Comparison of ENCODE assay signal across 24 cellular contexts in the genomic region with DNA sequence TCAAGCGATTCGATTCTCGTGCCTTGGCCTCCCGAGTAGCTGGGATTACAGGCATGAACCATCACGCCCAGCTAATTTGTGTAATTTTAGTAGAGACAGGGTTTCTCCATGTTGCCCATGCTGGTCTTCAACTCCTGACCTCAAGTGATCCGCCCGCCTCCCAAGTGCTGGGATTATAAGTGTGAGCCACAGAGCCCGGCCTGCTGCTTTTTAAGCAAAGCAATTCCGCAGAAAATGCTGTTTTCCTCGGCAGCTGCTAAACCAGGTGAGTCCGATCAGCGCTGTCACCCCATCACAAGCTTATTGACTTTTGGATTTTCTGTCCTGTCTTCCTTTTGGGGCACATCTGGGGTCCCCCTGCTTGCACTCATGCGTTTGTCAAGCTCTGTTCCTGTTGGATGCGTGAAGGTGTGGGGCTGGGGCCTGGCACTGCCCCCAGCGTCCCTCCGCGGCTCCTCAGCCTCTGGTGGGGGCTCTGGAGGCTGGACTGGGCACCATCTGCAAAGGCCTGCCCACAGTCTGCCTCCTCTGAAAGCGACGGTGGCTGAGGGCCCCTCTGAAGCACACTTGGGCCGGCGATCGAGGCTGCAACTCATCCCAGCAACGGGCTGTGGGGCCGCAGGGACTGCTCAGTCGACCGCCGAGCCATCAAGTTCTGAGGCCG. TPM values are rescaled to one million over a fixed set of nuclear protein-coding genes. Genes with fewer than 3 reads are reported as not detected.
DNase-seq lines count a peak whose midpoint lies in the region; ATAC-seq and TF ChIP-seq lines count a peak whose summit lies in the region.
"Had no signal": no experiment of that assay in that cellular context is flagged by ENCODE, and none has a peak within 500 bp of the region (broad histone marks: within the 10 kb centered on the region; RNA-seq: fewer than 3 reads in every experiment).

No MANE protein-coding gene starts in this region.

- H3K27me3 ChIP-seq in Peyer's patch (no peaks in the 10 kb centered on the region), liver (ENCODE audit: control insufficient read depth in 4 of 4, insufficient read depth in 4 of 4, low read length in 3 of 4) (no peaks in the 10 kb centered on the region)
- H3K27me3 ChIP-seq: ascending aorta had no signal

- H3K9me3 Mint-ChIP-seq in activated naive CD4-positive, alpha-beta T cell treated with anti-CD3 and anti-CD28 coated beads, Interleukin-2, amount 10 ng/mL, durations not matched to agents 7 days and 5 days: no peaks in the 10 kb centered on the region
- no peaks in the 10 kb centered on the region for H3K9me3 Mint-ChIP-seq in stimulated activated effector memory CD8-positive, alpha-beta T cell treated with anti-CD3 and anti-CD28 coated beads, Interleukin-12 subunit alpha, Interleukin-12 subunit beta, amount 100 ng/mL, for 72 hours
- H3K9me3 Mint-ChIP-seq: activated naive CD4-positive, alpha-beta T cell treated with anti-CD3 and anti-CD28 coated beads, Interleukin-2, amount 50 U/mL, for 72 hours; CD4-positive, CD25-positive, alpha-beta regulatory T cell; neural crest cell had no signal

- TF ChIP-seq RAD21 in liver (IDR thresholded peaks at IDR 0.05): no peak

- H3K36me3 ChIP-seq in Peyer's patch: peaks cover 0 to 12% (median 0%) of the 10 kb centered on the region in 3 donors
- H3K36me3 ChIP-seq in liver (ENCODE audit: control insufficient read depth in 4 of 4, insufficient read depth in 3 of 4, low read depth in 1 of 4, low read length in 3 of 4): no peaks in the 10 kb centered on the region
- H3K36me3 ChIP-seq: ascending aorta had no signal

- TF ChIP-seq CTCF in Peyer's patch (IDR thresholded peaks at IDR 0.05) (no peak), liver (IDR thresholded peaks at IDR 0.05; ENCODE audit: low read depth, low read length, missing input control) (no peak)

- no peak overlapping the region for H3K4me3 Mint-ChIP-seq in activated naive CD4-positive, alpha-beta T cell treated with anti-CD3 and anti-CD28 coated beads, Interleukin-2, amount 10 ng/mL, durations not matched to agents 7 days and 5 days
- H3K4me3 Mint-ChIP-seq in stimulated activated effector memory CD8-positive, alpha-beta T cell treated with anti-CD3 and anti-CD28 coated beads, Interleukin-12 subunit alpha, Interleukin-12 subunit beta, amount 100 ng/mL, for 72 hours: no peak overlapping the region
- H3K4me3 Mint-ChIP-seq: activated CD8-positive, alpha-beta memory T cell treated with anti-CD3 and anti-CD28 coated beads, Interleukin-2, amount 10 ng/mL, durations not matched to agents 7 days and 5 days; CD4-positive, CD25-positive, alpha-beta regulatory T cell; neural crest cell had no signal

- no peak overlapping the region for H3K27ac Mint-ChIP-seq in activated naive CD4-positive, alpha-beta T cell treated with anti-CD3 and anti-CD28 coated beads, Interleukin-2, amount 10 ng/mL, durations not matched to agents 7 days and 5 days
- H3K27ac Mint-ChIP-seq in stimulated activated effector memory CD8-positive, alpha-beta T cell treated with anti-CD3 and anti-CD28 coated beads, Interleukin-12 subunit alpha, Interleukin-12 subunit beta, amount 100 ng/mL, for 72 hours: peak overlapping the region; percentile 73
- H3K27ac Mint-ChIP-seq: activated CD8-positive, alpha-beta memory T cell treated with anti-CD3 and anti-CD28 coated beads, Interleukin-2, amount 10 ng/mL, durations not matched to agents 7 days and 5 days; progenitor cell of endocrine pancreas had no signal

- WGBS in liver: 94% methylated on average over 28 of the region's 28 CpGs

- H3K4me3 ChIP-seq in Peyer's patch: no peak overlapping the region
- H3K4me3 ChIP-seq in liver (ENCODE audit: low read depth in 1 of 3, low read length in 3 of 3): no peak overlapping the region
- H3K4me3 ChIP-seq: ascending aorta, GM23248 had no signal

- H3K27ac ChIP-seq in Peyer's patch (no peak overlapping the region), liver (ENCODE audit: low read depth in 1 of 2, low read length in 2 of 2) (peak overlapping the region; percentile 92 to 98)
- H3K27ac ChIP-seq: ascending aorta, GM23248 had no signal

- no peaks in the 10 kb centered on the region for H3K9me3 ChIP-seq in Peyer's patch
- H3K9me3 ChIP-seq in liver (ENCODE audit: control insufficient read depth in 4 of 4, low read length in 3 of 4): no peaks in the 10 kb centered on the region
- H3K9me3 ChIP-seq: ascending aorta had no signal

- H3K4me1 Mint-ChIP-seq in activated naive CD4-positive, alpha-beta T cell treated with anti-CD3 and anti-CD28 coated beads, Interleukin-2, amount 10 ng/mL, durations not matched to agents 7 days and 5 days: no peaks in the 10 kb centered on the region
- H3K4me1 Mint-ChIP-seq in stimulated activated effector memory CD8-positive, alpha-beta T cell treated with anti-CD3 and anti-CD28 coated beads, Interleukin-12 subunit alpha, Interleukin-12 subunit beta, amount 100 ng/mL, for 72 hours: peaks cover 9% of the 10 kb centered on the region
- H3K4me1 Mint-ChIP-seq: activated CD8-positive, alpha-beta memory T cell treated with anti-CD3 and anti-CD28 coated beads, Interleukin-2, amount 10 ng/mL, durations not matched to agents 7 days and 5 days; CD4-positive, CD25-positive, alpha-beta regulatory T cell; neural crest cell had no signal

- no peak for TF ChIP-seq POLR2A in Peyer's patch (IDR thresholded peaks at IDR 0.05)

- no peak for ATAC-seq in stimulated activated effector memory CD8-positive, alpha-beta T cell treated with anti-CD3 and anti-CD28 coated beads, Interleukin-12 subunit alpha, Interleukin-12 subunit beta, amount 100 ng/mL, for 72 hours
- no peak for ATAC-seq in GM18870 (IDR thresholded peaks at IDR 0.05; ENCODE audit: unreplicated experiment)
- ATAC-seq: activated CD8-positive, alpha-beta memory T cell treated with anti-CD3 and anti-CD28 coated beads, Interleukin-2, amount 10 ng/mL, durations not matched to agents 7 days and 5 days; activated naive CD4-positive, alpha-beta T cell treated with anti-CD3 and anti-CD28 coated beads, Interleukin-2, amount 50 U/mL, for 72 hours had no signal

- H3K9ac ChIP-seq in liver (ENCODE audit: low read depth in 1 of 2, low read length in 2 of 2): peak overlapping the region; percentile 12 to 33
- H3K9ac ChIP-seq: GM23248 had no signal

- peaks cover 0 to 54% (median 2%) of the 10 kb centered on the region in 4 donors for H3K4me1 ChIP-seq in Peyer's patch
- H3K4me1 ChIP-seq in liver (ENCODE audit: control insufficient read depth in 4 of 4, insufficient read depth in 4 of 4, low read length in 3 of 4): peaks cover 51 to 98% (median 84%) of the 10 kb centered on the region in 4 donors

- no peaks in the 10 kb centered on the region for H3K36me3 Mint-ChIP-seq in activated naive CD4-positive, alpha-beta T cell treated with anti-CD3 and anti-CD28 coated beads, Interleukin-2, amount 10 ng/mL, durations not matched to agents 7 days and 5 days
- H3K36me3 Mint-ChIP-seq in stimulated activated effector memory CD8-positive, alpha-beta T cell treated with anti-CD3 and anti-CD28 coated beads, Interleukin-12 subunit alpha, Interleukin-12 subunit beta, amount 100 ng/mL, for 72 hours: peaks cover 6% of the 10 kb centered on the region
- H3K36me3 Mint-ChIP-seq: activated CD8-positive, alpha-beta memory T cell treated with anti-CD3 and anti-CD28 coated beads, Interleukin-2, amount 10 ng/mL, durations not matched to agents 7 days and 5 days; activated naive CD4-positive, alpha-beta T cell treated with anti-CD3 and anti-CD28 coated beads, Interleukin-2, amount 50 U/mL, for 72 hours; CD4-positive, CD25-positive, alpha-beta regulatory T cell had no signal

- no peaks in the 10 kb centered on the region for H3K27me3 Mint-ChIP-seq in activated naive CD4-positive, alpha-beta T cell treated with anti-CD3 and anti-CD28 coated beads, Interleukin-2, amount 10 ng/mL, durations not matched to agents 7 days and 5 days
- H3K27me3 Mint-ChIP-seq: activated CD8-positive, alpha-beta memory T cell treated with anti-CD3 and anti-CD28 coated beads, Interleukin-2, amount 10 ng/mL, durations not matched to agents 7 days and 5 days; CD4-positive, CD25-positive, alpha-beta regulatory T cell; progenitor cell of endocrine pancreas had no signal

- DNase-seq in activated naive CD4-positive, alpha-beta T cell treated with anti-CD3 and anti-CD28 coated beads, Interleukin-2, amount 50 U/mL, for 16 hours: peak; percentile 5
- DNase-seq in activated naive CD4-positive, alpha-beta T cell treated with anti-CD3 and anti-CD28 coated beads, Interleukin-2, amount 10 ng/mL, durations not matched to agents 7 days and 5 days: no peak
- DNase-seq in Peyer's patch (peak in 2 of 3 donors; percentile 25 to 44), SW480 (ENCODE audit: low spot score) (no peak)
- no peak for DNase-seq in stimulated activated effector memory CD8-positive, alpha-beta T cell treated with anti-CD3 and anti-CD28 coated beads, Interleukin-12 subunit alpha, Interleukin-12 subunit beta, amount 100 ng/mL, for 72 hours (ENCODE audit: low spot score in 2 of 2)
- DNase-seq in activated CD8-positive, alpha-beta memory T cell treated with anti-CD3 and anti-CD28 coated beads for 24 hours: no peak
- DNase-seq: activated CD4-positive, alpha-beta T cell treated with anti-CD3 and anti-CD28 coated beads, Interleukin-2, amount 50 U/mL, for 1 hour; activated CD4-positive, CD25-positive, alpha-beta regulatory T cell; activated CD8-positive, alpha-beta memory T cell treated with anti-CD3 and anti-CD28 coated beads, Interleukin-2, amount 10 ng/mL, durations not matched to agents 7 days and 5 days; CD4-positive, CD25-positive, alpha-beta regulatory T cell; GM23248; mesenchymal stem cell; NCI-H1048; NCI-H510A; RPMI8226; stimulated activated CD4-positive, alpha-beta T cell treated with anti-CD3 and anti-CD28 coated beads, Interleukin-15, amount 100 ng/mL, for 24 hours; stimulated activated CD4-positive, alpha-beta T cell treated with anti-CD3 and anti-CD28 coated beads, Interleukin-4, amount 100 ng/mL, for 4 hours; trophoblast cell had no signal

- CTCF ChIA-PET in activated naive CD4-positive, alpha-beta T cell treated with anti-CD3 and anti-CD28 coated beads, Interleukin-2, amount 10 ng/mL, durations not matched to agents 7 days and 5 days (lab: Charles Lee): interaction anchor here (1.1 kb wide), 1 partner anchor 32 kb away, joined by 3 read pairs; no protein-coding TSS in a partner anchor

TF ChIP-seq in liver, 16 proteins besides CTCF, POLR2A, EP300 and RAD21 (continues in another document):
- TF ChIP-seq HNF4A (conservative IDR thresholded peaks at IDR 0.05): no peak

RNA-seq across cellular contexts. Expression of gene CEBPG, which starts 25.7 kb away (rescaled TPM):
- total RNA-seq in Peyer's patch (10 to 100 TPM; 33.0 to 75.5 (median 50.5) TPM), liver (10 to 100 TPM; 18.0 to 36.1 TPM)
- 10 to 100 TPM; 16.9 to 30.3 TPM for polyA plus RNA-seq in liver

Comparison
In these comparisons a context has a peak if more than half of its experiments do, and no peak if none do; other contexts are left out.
1. DNase-seq: peak in activated naive CD4-positive, alpha-beta T cell treated with anti-CD3 and anti-CD28 coated beads, Interleukin-2, amount 50 U/mL, for 16 hours (single experiment) and Peyer's patch (2 of 3); none in activated naive CD4-positive, alpha-beta T cell treated with anti-CD3 and anti-CD28 coated beads, Interleukin-2, amount 10 ng/mL, durations not matched to agents 7 days and 5 days (single experiment), stimulated activated effector memory CD8-positive, alpha-beta T cell treated with anti-CD3 and anti-CD28 coated beads, Interleukin-12 subunit alpha, Interleukin-12 subunit beta, amount 100 ng/mL, for 72 hours (0 of 2), activated CD8-positive, alpha-beta memory T cell treated with anti-CD3 and anti-CD28 coated beads for 24 hours (single experiment) and SW480 (single experiment).
2. H3K27ac ChIP-seq: peak in liver (2 of 2); none in Peyer's patch (0 of 4).